20 cellular contexts compared by ENCODE assay signal in genomic region chr20:39534846-39535245, GRCh38.
DNase-seq lines count a peak whose midpoint lies in the region; ATAC-seq and TF ChIP-seq lines count a peak whose summit lies in the region.
"Had no signal": no experiment of that assay in that cellular context is flagged by ENCODE, and none has a peak within 500 bp of the region (broad histone marks: within the 10 kb centered on the region; RNA-seq: fewer than 3 reads in every experiment).

No MANE protein-coding gene starts in this region.

- no peak overlapping the region for H3K4me3 Mint-ChIP-seq in GM23338
- H3K4me3 Mint-ChIP-seq in endodermal cell, result no peak overlapping the region
- H3K4me3 Mint-ChIP-seq in naive thymus-derived CD4-positive, alpha-beta T cell, result no peak overlapping the region
- H3K4me3 Mint-ChIP-seq: B cell; CD4-positive, CD25-positive, alpha-beta regulatory T cell; CD8-positive, alpha-beta T cell; HFFc6 had no signal

- DNase-seq in GM23338 (ENCODE audit: low spot score) (peak; percentile 11), Karpas-422 (no peak), endodermal cell (peak; percentile 53), iPS-NIHi7 (ENCODE audit: extremely low spot score) (peak; percentile 21)
- DNase-seq in naive thymus-derived CD4-positive, alpha-beta T cell, result no peak
- DNase-seq: Caco-2; CD4-positive, CD25-positive, alpha-beta regulatory T cell; CD8-positive, alpha-beta T cell; DMS153; DND-41; GOT3; HFFc6 had no signal

- H3K27ac Mint-ChIP-seq in GM23338, result no peak overlapping the region
- H3K27ac Mint-ChIP-seq in endodermal cell, result no peak overlapping the region
- no peak overlapping the region for H3K27ac Mint-ChIP-seq in naive thymus-derived CD4-positive, alpha-beta T cell
- H3K27ac Mint-ChIP-seq: B cell; CD4-positive, CD25-positive, alpha-beta regulatory T cell; CD8-positive, alpha-beta T cell; HFFc6 had no signal

- H3K36me3 ChIP-seq in GM23338 (ENCODE audit: insufficient read depth) (no peaks in the 10 kb centered on the region), Karpas-422 (ENCODE audit: insufficient read depth, low read length) (peaks cover 2% of the 10 kb centered on the region; the same call in 1 of the 2 replicates), endodermal cell (ENCODE audit: control insufficient read depth, insufficient read depth, low read length) (no peaks in the 10 kb centered on the region)
- H3K36me3 ChIP-seq in naive thymus-derived CD4-positive, alpha-beta T cell (ENCODE audit: control insufficient read depth in 2 of 3, insufficient read depth in 3 of 3, low read length in 3 of 3), result no peaks in the 10 kb centered on the region
- H3K36me3 ChIP-seq: BLaER1, HAP-1 had no signal

- H4K20me1 ChIP-seq in GM23338 (replicated peaks; ENCODE audit: insufficient read depth) (no peaks in the 10 kb centered on the region), Karpas-422 (ENCODE audit: insufficient read depth, low read depth, low read length) (no peaks in the 10 kb centered on the region)
- H4K20me1 ChIP-seq: BLaER1 had no signal

- H3K9me3 Mint-ChIP-seq in GM23338 (no peaks in the 10 kb centered on the region), endodermal cell (no peaks in the 10 kb centered on the region)
- H3K9me3 Mint-ChIP-seq in naive thymus-derived CD4-positive, alpha-beta T cell, result peaks cover 0 to 8% (median 2%) of the 10 kb centered on the region in 11 donors
- H3K9me3 Mint-ChIP-seq: CD8-positive, alpha-beta T cell had no signal

- H3F3A ChIP-seq in GM23338 (replicated peaks; ENCODE audit: low read depth), result no peaks in the 10 kb centered on the region

- H3K9ac ChIP-seq in Karpas-422 (ENCODE audit: low read length) (no peak overlapping the region), endodermal cell (ENCODE audit: extremely low read depth, low read length, poor library complexity, severe bottlenecking) (no peak overlapping the region)
- H3K9ac ChIP-seq: BLaER1 had no signal

- H3K27me3 Mint-ChIP-seq in GM23338 (ENCODE audit: insufficient read depth, low read depth, poor library complexity) (no peaks in the 10 kb centered on the region), endodermal cell (ENCODE audit: insufficient read depth) (peaks cover 24% of the 10 kb centered on the region)
- peaks cover 0 to 30% (median 5%) of the 10 kb centered on the region in 5 donors for H3K27me3 Mint-ChIP-seq in naive thymus-derived CD4-positive, alpha-beta T cell
- H3K27me3 Mint-ChIP-seq: B cell; CD4-positive, CD25-positive, alpha-beta regulatory T cell had no signal

- H3K9me2 ChIP-seq in GM23338 (ENCODE audit: insufficient read depth), result no peaks in the 10 kb centered on the region
- H3K9me2 ChIP-seq in Karpas-422 (replicated peaks; ENCODE audit: insufficient read depth, low read length), result no peaks in the 10 kb centered on the region

- CTCF ChIA-PET in naive thymus-derived CD4-positive, alpha-beta T cell (lab: Charles Lee), result no interaction called here

- H3K79me2 ChIP-seq in GM23338 (replicated peaks; ENCODE audit: insufficient read depth), result no peaks in the 10 kb centered on the region
- no peaks in the 10 kb centered on the region for H3K79me2 ChIP-seq in Karpas-422 (ENCODE audit: low read length)

- H3K4me1 ChIP-seq in GM23338 (ENCODE audit: insufficient read depth) (peaks cover 19% of the 10 kb centered on the region), Karpas-422 (ENCODE audit: low read length) (peaks cover 85% of the 10 kb centered on the region), endodermal cell (ENCODE audit: control insufficient read depth, insufficient read depth, low read length) (peaks cover 8% of the 10 kb centered on the region)
- H3K4me1 ChIP-seq in naive thymus-derived CD4-positive, alpha-beta T cell (ENCODE audit: control insufficient read depth in 2 of 2, insufficient read depth in 2 of 2, low read length in 2 of 2), result no peaks in the 10 kb centered on the region
- H3K4me1 ChIP-seq: BLaER1, Caco-2, HAP-1 had no signal

- H3K27me3 ChIP-seq in GM23338 (ENCODE audit: insufficient read depth) (no peaks in the 10 kb centered on the region), Karpas-422 (ENCODE audit: low read length) (no peaks in the 10 kb centered on the region), endodermal cell (ENCODE audit: control insufficient read depth, insufficient read depth, low read length, poor library complexity, severe bottlenecking) (peaks cover 12% of the 10 kb centered on the region)
- H3K27me3 ChIP-seq in naive thymus-derived CD4-positive, alpha-beta T cell (ENCODE audit: control insufficient read depth in 2 of 2, insufficient read depth in 2 of 2, low read length in 2 of 2), result peaks cover 0 to 2% of the 10 kb centered on the region in 2 donors
- H3K27me3 ChIP-seq: BLaER1 had no signal

- H3K27ac ChIP-seq in GM23338 (ENCODE audit: low read depth) (no peak overlapping the region), Karpas-422 (ENCODE audit: low read length) (peak overlapping the region; percentile 65), endodermal cell (ENCODE audit: low read depth, low read length) (no peak overlapping the region)
- no peak overlapping the region for H3K27ac ChIP-seq in naive thymus-derived CD4-positive, alpha-beta T cell (ENCODE audit: low read depth, low read length)
- H3K27ac ChIP-seq: 22Rv1, BLaER1, C4-2B had no signal

- TF ChIP-seq CTCF in GM23338 (conservative IDR thresholded peaks at IDR 0.05; ENCODE audit: low read depth in 2 of 2) (no peak), endodermal cell (conservative IDR thresholded peaks at IDR 0.05) (no peak)

- H2AFZ ChIP-seq in GM23338 (no peak overlapping the region), Karpas-422 (ENCODE audit: low read length) (peak overlapping the region; percentile 62)

- intact Hi-C loops in naive thymus-derived CD4-positive, alpha-beta T cell (cut with micrococcal nuclease), result no loop called here

- POLR2A ChIA-PET in naive thymus-derived CD4-positive, alpha-beta T cell (lab: Charles Lee), result no interaction called here

- ATAC-seq in GM23338 (peak; percentile 88), HG03520 (IDR thresholded peaks at IDR 0.05; ENCODE audit: unreplicated experiment) (no peak), HG03432 (IDR thresholded peaks at IDR 0.05; ENCODE audit: unreplicated experiment) (no peak), GM21526 (IDR thresholded peaks at IDR 0.05; ENCODE audit: low FRiP score, unreplicated experiment) (no peak)
- no peak for ATAC-seq in naive thymus-derived CD4-positive, alpha-beta T cell
- ATAC-seq: CD8-positive, alpha-beta T cell had no signal

- H3K4me1 Mint-ChIP-seq in GM23338 (peaks cover 34% of the 10 kb centered on the region), endodermal cell (peaks cover 14% of the 10 kb centered on the region)
- H3K4me1 Mint-ChIP-seq in naive thymus-derived CD4-positive, alpha-beta T cell, result no peaks in the 10 kb centered on the region
- H3K4me1 Mint-ChIP-seq: CD4-positive, CD25-positive, alpha-beta regulatory T cell had no signal

- H3K4me3 ChIP-seq in GM23338 (no peak overlapping the region), Karpas-422 (ENCODE audit: low read length) (no peak overlapping the region), endodermal cell (ENCODE audit: low read length) (no peak overlapping the region)
- H3K4me3 ChIP-seq in naive thymus-derived CD4-positive, alpha-beta T cell (ENCODE audit: low read length), result no peak overlapping the region
- H3K4me3 ChIP-seq: BLaER1, HAP-1 had no signal

- H3K4me2 ChIP-seq in GM23338 (0 out of 2 replicates have a peak overlapping the region, but pooled peaks have one; percentile 3), Karpas-422 (ENCODE audit: low read depth, low read length, poor library complexity, severe bottlenecking) (no peak overlapping the region)
- H3K4me2 ChIP-seq: BLaER1 had no signal

- H3K36me3 Mint-ChIP-seq in GM23338 (ENCODE audit: low read depth), result no peaks in the 10 kb centered on the region
- H3K36me3 Mint-ChIP-seq in endodermal cell (ENCODE audit: low read depth), result no peaks in the 10 kb centered on the region
- H3K36me3 Mint-ChIP-seq in naive thymus-derived CD4-positive, alpha-beta T cell, result peaks cover 0 to 5% (median 0%) of the 10 kb centered on the region in 5 donors
- H3K36me3 Mint-ChIP-seq: CD4-positive, CD25-positive, alpha-beta regulatory T cell; CD8-positive, alpha-beta T cell had no signal

- whole genome bisulfite sequencing in endodermal cell (ENCODE audit: insufficient coverage in 1 of 2, insufficient read length in 1 of 2), 2 experiments, result 36% methylated on average over 1 of the region's 1 CpG; no CpG with 5 or more reads in 1 of the 2 experiments

- H3K9me3 ChIP-seq in Karpas-422 (ENCODE audit: low read length) (peaks cover 8% of the 10 kb centered on the region; the same call in 1 of the 2 replicates), endodermal cell (ENCODE audit: control insufficient read depth, low read length) (no peaks in the 10 kb centered on the region)
- no peaks in the 10 kb centered on the region for H3K9me3 ChIP-seq in naive thymus-derived CD4-positive, alpha-beta T cell (ENCODE audit: control insufficient read depth in 2 of 3, low read length in 3 of 3)
- H3K9me3 ChIP-seq: BLaER1, Caco-2, HAP-1 had no signal

Comparison
In these comparisons a context has a peak if more than half of its experiments do, and no peak if none do; other contexts are left out.
1. DNase-seq: peak in GM23338 (single experiment), endodermal cell (single experiment) and iPS-NIHi7 (single experiment); none in Karpas-422 (single experiment) and naive thymus-derived CD4-positive, alpha-beta T cell (0 of 9).